Comparison of ENCODE assay signal across 26 cellular contexts in genomic region chr4:125387770-125388169, GRCh38.
DNase-seq lines count a peak whose midpoint lies in the region; ATAC-seq and TF ChIP-seq lines count a peak whose summit lies in the region.
"Had no signal": no experiment of that assay in that cellular context is flagged by ENCODE, and none has a peak within 500 bp of the region (broad histone marks: within the 10 kb centered on the region; RNA-seq: fewer than 3 reads in every experiment).

No MANE protein-coding gene starts in this region.

- DNase-seq in EH (ENCODE audit: low read depth) (peak; percentile 61), ascending aorta (ENCODE audit: low spot score in 2 of 2) (no peak), fibroblast of pulmonary artery (ENCODE audit: low read depth) (peak; percentile 43), left lobe of liver (ENCODE audit: low spot score) (no peak), head of caudate nucleus (no peak), SKM-1 (lab: John Stamatoyannopoulos, UW; ENCODE audit: unreplicated experiment) (no peak)
- no peak for DNase-seq in activated CD4-positive, CD25-positive, alpha-beta regulatory T cell (lab: John Stamatoyannopoulos, UW)
- DNase-seq: activated CD4-positive, alpha-beta T cell treated with anti-CD3 and anti-CD28 coated beads, Interleukin-2, amount 10 ng/mL, durations not matched to agents 7 days and 5 days; activated naive CD8-positive, alpha-beta T cell treated with anti-CD3 and anti-CD28 coated beads, Interleukin-2, amount 10 ng/mL, durations not matched to agents 7 days and 5 days; caudate nucleus; CD4-positive, CD25-positive, alpha-beta regulatory T cell; DMS 273 treated with DMSO at 0.1 percent for 48 hours; effector CD8-positive, alpha-beta T cell; heart right ventricle; immature natural killer cell; MG63; NCI-H1436 treated with DMSO at 0.1 percent for 48 hours; NCI-H526; occipital lobe; right cardiac atrium; SHP77 treated with DMSO at 0.1 percent for 48 hours; testis had no signal

- peak overlapping the region; percentile 83 to 91 for H3K27ac ChIP-seq in ascending aorta
- H3K27ac ChIP-seq in rectal smooth muscle tissue (ENCODE audit: low read depth, low read length): peak overlapping the region; percentile 22
- H3K27ac ChIP-seq: HL-60, testis had no signal

- TF ChIP-seq CTCF in ascending aorta (IDR thresholded peaks at IDR 0.05) (no peak), fibroblast of pulmonary artery (IDR thresholded peaks at IDR 0.05; ENCODE audit: low read length, missing control alignments) (no peak)

- H3K4me1 ChIP-seq in ascending aorta (peaks cover 9 to 17% of the 10 kb centered on the region in 2 donors), rectal smooth muscle tissue (ENCODE audit: control insufficient read depth, insufficient read depth, low read length) (peaks cover 19% of the 10 kb centered on the region)
- H3K4me1 ChIP-seq: testis had no signal

- ATAC-seq in left lobe of liver: no peak
- ATAC-seq: stimulated activated effector memory CD8-positive, alpha-beta T cell treated with anti-CD3 and anti-CD28 coated beads, Interleukin-12 subunit alpha, Interleukin-12 subunit beta, amount 100 ng/mL, for 72 hours had no signal

- H3K4me3 ChIP-seq in ascending aorta: no peak overlapping the region
- H3K4me3 ChIP-seq in fibroblast of pulmonary artery (replicated peaks; ENCODE audit: low read depth, low read length): no peak overlapping the region
- no peak overlapping the region for H3K4me3 ChIP-seq in rectal smooth muscle tissue (ENCODE audit: low read length)
- H3K4me3 ChIP-seq: heart right ventricle, lung, MG63, testis had no signal

- no peaks in the 10 kb centered on the region for H3K9me3 ChIP-seq in ascending aorta
- H3K9me3 ChIP-seq: testis had no signal

- intact Hi-C loops in ascending aorta (cut with DNase I) (loop anchor here (2.0 kb wide), 1 partner anchor 19 kb away; no protein-coding TSS in a partner anchor), head of caudate nucleus (cut with DNase I) (no loop called here)

- H3K27me3 ChIP-seq in ascending aorta (no peaks in the 10 kb centered on the region), rectal smooth muscle tissue (ENCODE audit: control insufficient read depth, insufficient read depth, low read length) (no peaks in the 10 kb centered on the region)
- H3K27me3 ChIP-seq: heart right ventricle, MG63, testis had no signal

- H3K36me3 ChIP-seq in ascending aorta: no peaks in the 10 kb centered on the region
- no peaks in the 10 kb centered on the region for H3K36me3 ChIP-seq in rectal smooth muscle tissue (ENCODE audit: control insufficient read depth, insufficient read depth, low read length)
- H3K36me3 ChIP-seq: heart right ventricle had no signal

- no peak overlapping the region for H3K9ac ChIP-seq in rectal smooth muscle tissue (ENCODE audit: low read length)

Comparison
In these comparisons a context has a peak if more than half of its experiments do, and no peak if none do; other contexts are left out.
1. DNase-seq: peak in EH (single experiment) and fibroblast of pulmonary artery (single experiment); none in ascending aorta (0 of 2), activated CD4-positive, CD25-positive, alpha-beta regulatory T cell (0 of 4), left lobe of liver (single experiment), head of caudate nucleus (0 of 42) and SKM-1 (single experiment).